In the genomic region with DNA sequence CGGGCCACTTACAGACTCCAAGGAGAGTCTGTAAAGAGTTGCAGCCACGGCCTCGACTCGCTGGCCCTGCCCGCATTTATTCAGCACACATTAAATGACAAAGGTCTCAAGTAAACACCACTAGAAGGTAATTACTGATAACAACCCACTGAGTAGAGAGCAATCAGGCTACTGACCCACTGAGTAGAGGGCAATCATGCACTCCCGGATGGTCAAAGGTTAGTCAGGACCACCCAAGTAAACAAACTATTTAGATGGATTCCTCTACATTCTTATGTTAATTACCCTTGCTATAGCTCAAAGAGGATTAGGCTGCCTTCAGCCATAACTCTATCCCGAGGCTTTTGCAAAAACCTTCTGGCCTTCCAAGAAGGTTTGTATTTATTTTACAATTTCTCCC, we compare ENCODE assay signal across 17 cellular contexts. TPM values are rescaled to one million over a fixed set of nuclear protein-coding genes. Genes with fewer than 3 reads are reported as not detected.
DNase-seq lines count a peak whose midpoint lies in the region; ATAC-seq and TF ChIP-seq lines count a peak whose summit lies in the region.
"Had no signal": no experiment of that assay in that cellular context is flagged by ENCODE, and none has a peak within 500 bp of the region (broad histone marks: within the 10 kb centered on the region; RNA-seq: fewer than 3 reads in every experiment).

No MANE protein-coding gene starts in this region.

- POLR2A ChIA-PET in WTC11 (lab: Charles Lee), result no interaction called here

- ATAC-seq in WTC11, result peak; percentile 78
- ATAC-seq: CD8-positive, alpha-beta T cell; GM12878 had no signal

- H3K27ac Mint-ChIP-seq in WTC11, result no peak overlapping the region
- H3K27ac Mint-ChIP-seq: B cell; CD4-positive, CD25-positive, alpha-beta regulatory T cell; CD8-positive, alpha-beta T cell; H9; HFFc6 had no signal

- in situ Hi-C loops in HAP-1 (cut with MboI; ENCODE audit: low sequenced_read_pairs), result no loop called here

- H3K9me3 ChIP-seq in HAP-1, result no peaks in the 10 kb centered on the region
- H3K9me3 ChIP-seq: Caco-2 had no signal

- no peaks in the 10 kb centered on the region for H3K27me3 ChIP-seq in HAP-1 (ENCODE audit: low read depth)
- H3K27me3 ChIP-seq: BLaER1 had no signal

- no peak for TF ChIP-seq CTCF in WTC11 (IDR thresholded peaks at IDR 0.05)

- peaks cover 96% of the 10 kb centered on the region for H3K27me3 Mint-ChIP-seq in WTC11 (ENCODE audit: low read depth)
- H3K27me3 Mint-ChIP-seq: CD4-positive, CD25-positive, alpha-beta regulatory T cell had no signal

- 0 out of 2 replicates have a peak, but pooled peaks cover 5% of the 10 kb centered on the region for H3K4me1 ChIP-seq in HAP-1
- H3K4me1 ChIP-seq: BLaER1, Caco-2 had no signal

- peaks cover 84% of the 10 kb centered on the region for H3K9me3 Mint-ChIP-seq in WTC11

- no peaks in the 10 kb centered on the region for H3K36me3 ChIP-seq in HAP-1 (replicated peaks)
- H3K36me3 ChIP-seq: BLaER1 had no signal

- CTCF ChIA-PET in WTC11 (lab: Charles Lee), result no interaction called here

- peaks cover 73% of the 10 kb centered on the region for H3K36me3 Mint-ChIP-seq in WTC11
- H3K36me3 Mint-ChIP-seq: CD8-positive, alpha-beta T cell had no signal

- no peak overlapping the region for H3K4me3 ChIP-seq in HAP-1
- H3K4me3 ChIP-seq: BLaER1, GM12878 had no signal

- DNase-seq in ELF-1 (ENCODE audit: low read depth, low spot score) (peak; percentile 44), HAP-1 (ENCODE audit: low spot score in 2 of 2) (peak; percentile 23 to 54), WTC11 (ENCODE audit: low spot score) (no peak), NCI-H345 (lab: John Stamatoyannopoulos, UW) (no peak), NCI-H748 (lab: John Stamatoyannopoulos, UW; ENCODE audit: unreplicated experiment) (no peak), NCI-H1048 (lab: John Stamatoyannopoulos, UW) (no peak)
- DNase-seq: Caco-2; CD4-positive, CD25-positive, alpha-beta regulatory T cell; CD8-positive, alpha-beta T cell; DMS153; DND-41; GDM1; H9; HFFc6 had no signal

- no peaks in the 10 kb centered on the region for H3K4me1 Mint-ChIP-seq in WTC11
- H3K4me1 Mint-ChIP-seq: B cell; CD4-positive, CD25-positive, alpha-beta regulatory T cell; H9 had no signal

- H3K4me3 Mint-ChIP-seq in WTC11, result no peak overlapping the region
- H3K4me3 Mint-ChIP-seq: B cell; CD4-positive, CD25-positive, alpha-beta regulatory T cell; CD8-positive, alpha-beta T cell; H9; HFFc6 had no signal

TF ChIP-seq in WTC11, 78 proteins besides CTCF, POLR2A, EP300 and RAD21:
- no peak for TF ChIP-seq TCF7 (CRISPR knock-in tag; IDR thresholded peaks at IDR 0.05; ENCODE audit: low read depth)
- TF ChIP-seq, protein P1, sequence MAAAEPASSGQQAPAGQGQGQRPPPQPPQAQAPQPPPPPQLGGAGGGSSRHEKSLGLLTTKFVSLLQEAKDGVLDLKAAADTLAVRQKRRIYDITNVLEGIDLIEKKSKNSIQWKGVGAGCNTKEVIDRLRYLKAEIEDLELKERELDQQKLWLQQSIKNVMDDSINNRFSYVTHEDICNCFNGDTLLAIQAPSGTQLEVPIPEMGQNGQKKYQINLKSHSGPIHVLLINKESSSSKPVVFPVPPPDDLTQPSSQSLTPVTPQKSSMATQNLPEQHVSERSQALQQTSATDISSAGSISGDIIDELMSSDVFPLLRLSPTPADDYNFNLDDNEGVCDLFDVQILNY (CRISPR knock-in tag; IDR thresholded peaks at IDR 0.05), result no peak
- TF ChIP-seq, protein P2, sequence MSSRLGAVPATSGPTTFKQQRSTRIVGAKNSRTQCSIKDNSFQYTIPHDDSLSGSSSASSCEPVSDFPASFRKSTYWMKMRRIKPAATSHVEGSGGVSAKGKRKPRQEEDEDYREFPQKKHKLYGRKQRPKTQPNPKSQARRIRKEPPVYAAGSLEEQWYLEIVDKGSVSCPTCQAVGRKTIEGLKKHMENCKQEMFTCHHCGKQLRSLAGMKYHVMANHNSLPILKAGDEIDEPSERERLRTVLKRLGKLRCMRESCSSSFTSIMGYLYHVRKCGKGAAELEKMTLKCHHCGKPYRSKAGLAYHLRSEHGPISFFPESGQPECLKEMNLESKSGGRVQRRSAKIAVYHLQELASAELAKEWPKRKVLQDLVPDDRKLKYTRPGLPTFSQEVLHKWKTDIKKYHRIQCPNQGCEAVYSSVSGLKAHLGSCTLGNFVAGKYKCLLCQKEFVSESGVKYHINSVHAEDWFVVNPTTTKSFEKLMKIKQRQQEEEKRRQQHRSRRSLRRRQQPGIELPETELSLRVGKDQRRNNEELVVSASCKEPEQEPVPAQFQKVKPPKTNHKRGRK (CRISPR knock-in tag; IDR thresholded peaks at IDR 0.05; ENCODE audit: borderline replicate concordance), result no peak

RNA-seq across cellular contexts. Expression of a gene that starts 30.7 kb away (rescaled TPM):
- 18.6 to 25.3 TPM (median 21.8 TPM) in 3 replicates for total RNA-seq in WTC11 (2021)

Comparison
In these comparisons a context has a peak if more than half of its experiments do, and no peak if none do; other contexts are left out.
1. DNase-seq: peak in ELF-1 (single experiment) and HAP-1 (2 of 2); none in WTC11 (single experiment), NCI-H345 (single experiment), NCI-H748 (single experiment) and NCI-H1048 (single experiment).